24 cellular contexts compared by ENCODE assay signal in genomic region chr22:50595189-50595588, GRCh38. TPM values are rescaled to one million over a fixed set of nuclear protein-coding genes. Genes with fewer than 3 reads are reported as not detected.
DNase-seq lines count a peak whose midpoint lies in the region; ATAC-seq and TF ChIP-seq lines count a peak whose summit lies in the region.
"Had no signal": no experiment of that assay in that cellular context is flagged by ENCODE, and none has a peak within 500 bp of the region (broad histone marks: within the 10 kb centered on the region; RNA-seq: fewer than 3 reads in every experiment).

No MANE protein-coding gene starts in this region.

- H3K9me3 Mint-ChIP-seq in stimulated activated effector memory CD8-positive, alpha-beta T cell treated with anti-CD3 and anti-CD28 coated beads, Interleukin-12 subunit alpha, Interleukin-12 subunit beta, amount 100 ng/mL, for 72 hours = no peaks in the 10 kb centered on the region

- ATAC-seq in GM18498 (IDR thresholded peaks at IDR 0.05; ENCODE audit: unreplicated experiment) = no peak
- ATAC-seq in SK-N-SH treated with all-trans-retinoic acid at 6 μM for 48 hours = no peak
- ATAC-seq in stimulated activated effector memory CD8-positive, alpha-beta T cell treated with anti-CD3 and anti-CD28 coated beads, Interleukin-12 subunit alpha, Interleukin-12 subunit beta, amount 100 ng/mL, for 72 hours = no peak
- ATAC-seq: PC-3 had no signal

- no peaks in the 10 kb centered on the region for H3K9me3 ChIP-seq in left ventricle myocardium inferior (replicated peaks)
- H3K9me3 ChIP-seq: BLaER1 had no signal

- no peaks in the 10 kb centered on the region for H3K36me3 Mint-ChIP-seq in stimulated activated effector memory CD8-positive, alpha-beta T cell treated with anti-CD3 and anti-CD28 coated beads, Interleukin-12 subunit alpha, Interleukin-12 subunit beta, amount 100 ng/mL, for 72 hours

- no peaks in the 10 kb centered on the region for H3K4me1 Mint-ChIP-seq in stimulated activated effector memory CD8-positive, alpha-beta T cell treated with anti-CD3 and anti-CD28 coated beads, Interleukin-12 subunit alpha, Interleukin-12 subunit beta, amount 100 ng/mL, for 72 hours

- H3K36me3 ChIP-seq in left ventricle myocardium inferior = no peaks in the 10 kb centered on the region
- H3K36me3 ChIP-seq: BLaER1 had no signal

- DNase-seq in cardiac septum (ENCODE audit: low spot score) (peak; percentile 24), left ventricle myocardium inferior (no peak), RPMI7951 (ENCODE audit: low read depth) (peak; percentile 41), kidney tubule cell (ENCODE audit: low spot score) (peak; percentile 44)
- DNase-seq in stimulated activated effector memory CD8-positive, alpha-beta T cell treated with anti-CD3 and anti-CD28 coated beads, Interleukin-12 subunit alpha, Interleukin-12 subunit beta, amount 100 ng/mL, for 72 hours (ENCODE audit: low spot score in 2 of 2) = no peak
- DNase-seq: CD4-positive, CD25-positive, alpha-beta regulatory T cell; GM23248; H7; KBM-7; NCI-H1105 treated with DMSO at 0.1 percent for 48 hours; NCI-H146; NCI-H1930; NCI-H2107; NCI-H524; NCI-H774; PC-3; SHP77 had no signal

- no peak overlapping the region for H3K4me3 Mint-ChIP-seq in stimulated activated effector memory CD8-positive, alpha-beta T cell treated with anti-CD3 and anti-CD28 coated beads, Interleukin-12 subunit alpha, Interleukin-12 subunit beta, amount 100 ng/mL, for 72 hours
- H3K4me3 Mint-ChIP-seq: CD4-positive, CD25-positive, alpha-beta regulatory T cell had no signal

- H3K27ac Mint-ChIP-seq in stimulated activated effector memory CD8-positive, alpha-beta T cell treated with anti-CD3 and anti-CD28 coated beads, Interleukin-12 subunit alpha, Interleukin-12 subunit beta, amount 100 ng/mL, for 72 hours = no peak overlapping the region
- H3K27ac Mint-ChIP-seq: CD4-positive, CD25-positive, alpha-beta regulatory T cell had no signal

- no peak overlapping the region for H3K27ac ChIP-seq in left ventricle myocardium inferior (replicated peaks)
- H3K27ac ChIP-seq: BLaER1, GM23248, RWPE1 had no signal

- intact Hi-C loops in cardiac septum (cut with DNase I) = no loop called here
- intact Hi-C loops in left ventricle myocardium inferior (cut with micrococcal nuclease) = no loop called here

- peaks cover 20% of the 10 kb centered on the region for H3K27me3 ChIP-seq in left ventricle myocardium inferior (ENCODE audit: low read depth)

- no peak overlapping the region for H3K4me3 ChIP-seq in left ventricle myocardium inferior
- H3K4me3 ChIP-seq: BLaER1, GM23248 had no signal

- H3K4me1 ChIP-seq in left ventricle myocardium inferior = peaks cover 3% of the 10 kb centered on the region
- H3K4me1 ChIP-seq: BLaER1 had no signal

- no peak for TF ChIP-seq CTCF in left ventricle myocardium inferior (IDR thresholded peaks at IDR 0.05; ENCODE audit: borderline replicate concordance)

TF ChIP-seq in SK-N-SH treated with all-trans-retinoic acid at 6 μM for 48 hours, 23 proteins besides CTCF, POLR2A, EP300 and RAD21 (continues in another document):
- TF ChIP-seq ZNF70 (CRISPR knock-in tag; IDR thresholded peaks at IDR 0.05) (no peak), OSR1 (CRISPR knock-in tag; IDR thresholded peaks at IDR 0.05) (no peak), ZC3H10 (CRISPR knock-in tag; IDR thresholded peaks at IDR 0.05) (no peak), ARNTL (CRISPR knock-in tag; IDR thresholded peaks at IDR 0.05; ENCODE audit: borderline replicate concordance, low read depth) (no peak), CREB5 (CRISPR knock-in tag; IDR thresholded peaks at IDR 0.05; ENCODE audit: low read depth) (no peak), RARB (CRISPR knock-in tag; IDR thresholded peaks at IDR 0.05) (no peak), ISL1 (CRISPR knock-in tag; IDR thresholded peaks at IDR 0.05) (no peak), TOX (CRISPR knock-in tag; IDR thresholded peaks at IDR 0.05; ENCODE audit: borderline replicate concordance) (no peak), ZFP30 (CRISPR knock-in tag; IDR thresholded peaks at IDR 0.05) (no peak), ESRRG (CRISPR knock-in tag; IDR thresholded peaks at IDR 0.05) (no peak), SNAI2 (CRISPR knock-in tag; IDR thresholded peaks at IDR 0.05) (no peak), ZFP3 (CRISPR knock-in tag; IDR thresholded peaks at IDR 0.05) (no peak), GLIS3 (CRISPR knock-in tag; IDR thresholded peaks at IDR 0.05) (no peak), TCF4 (CRISPR knock-in tag; IDR thresholded peaks at IDR 0.05; ENCODE audit: borderline replicate concordance) (no peak)
- TF ChIP-seq, protein P1, sequence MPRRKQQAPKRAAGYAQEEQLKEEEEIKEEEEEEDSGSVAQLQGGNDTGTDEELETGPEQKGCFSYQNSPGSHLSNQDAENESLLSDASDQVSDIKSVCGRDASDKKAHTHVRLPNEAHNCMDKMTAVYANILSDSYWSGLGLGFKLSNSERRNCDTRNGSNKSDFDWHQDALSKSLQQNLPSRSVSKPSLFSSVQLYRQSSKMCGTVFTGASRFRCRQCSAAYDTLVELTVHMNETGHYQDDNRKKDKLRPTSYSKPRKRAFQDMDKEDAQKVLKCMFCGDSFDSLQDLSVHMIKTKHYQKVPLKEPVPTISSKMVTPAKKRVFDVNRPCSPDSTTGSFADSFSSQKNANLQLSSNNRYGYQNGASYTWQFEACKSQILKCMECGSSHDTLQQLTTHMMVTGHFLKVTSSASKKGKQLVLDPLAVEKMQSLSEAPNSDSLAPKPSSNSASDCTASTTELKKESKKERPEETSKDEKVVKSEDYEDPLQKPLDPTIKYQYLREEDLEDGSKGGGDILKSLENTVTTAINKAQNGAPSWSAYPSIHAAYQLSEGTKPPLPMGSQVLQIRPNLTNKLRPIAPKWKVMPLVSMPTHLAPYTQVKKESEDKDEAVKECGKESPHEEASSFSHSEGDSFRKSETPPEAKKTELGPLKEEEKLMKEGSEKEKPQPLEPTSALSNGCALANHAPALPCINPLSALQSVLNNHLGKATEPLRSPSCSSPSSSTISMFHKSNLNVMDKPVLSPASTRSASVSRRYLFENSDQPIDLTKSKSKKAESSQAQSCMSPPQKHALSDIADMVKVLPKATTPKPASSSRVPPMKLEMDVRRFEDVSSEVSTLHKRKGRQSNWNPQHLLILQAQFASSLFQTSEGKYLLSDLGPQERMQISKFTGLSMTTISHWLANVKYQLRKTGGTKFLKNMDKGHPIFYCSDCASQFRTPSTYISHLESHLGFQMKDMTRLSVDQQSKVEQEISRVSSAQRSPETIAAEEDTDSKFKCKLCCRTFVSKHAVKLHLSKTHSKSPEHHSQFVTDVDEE (CRISPR knock-in tag; IDR thresholded peaks at IDR 0.05) = no peak
- TF ChIP-seq, protein P2, sequence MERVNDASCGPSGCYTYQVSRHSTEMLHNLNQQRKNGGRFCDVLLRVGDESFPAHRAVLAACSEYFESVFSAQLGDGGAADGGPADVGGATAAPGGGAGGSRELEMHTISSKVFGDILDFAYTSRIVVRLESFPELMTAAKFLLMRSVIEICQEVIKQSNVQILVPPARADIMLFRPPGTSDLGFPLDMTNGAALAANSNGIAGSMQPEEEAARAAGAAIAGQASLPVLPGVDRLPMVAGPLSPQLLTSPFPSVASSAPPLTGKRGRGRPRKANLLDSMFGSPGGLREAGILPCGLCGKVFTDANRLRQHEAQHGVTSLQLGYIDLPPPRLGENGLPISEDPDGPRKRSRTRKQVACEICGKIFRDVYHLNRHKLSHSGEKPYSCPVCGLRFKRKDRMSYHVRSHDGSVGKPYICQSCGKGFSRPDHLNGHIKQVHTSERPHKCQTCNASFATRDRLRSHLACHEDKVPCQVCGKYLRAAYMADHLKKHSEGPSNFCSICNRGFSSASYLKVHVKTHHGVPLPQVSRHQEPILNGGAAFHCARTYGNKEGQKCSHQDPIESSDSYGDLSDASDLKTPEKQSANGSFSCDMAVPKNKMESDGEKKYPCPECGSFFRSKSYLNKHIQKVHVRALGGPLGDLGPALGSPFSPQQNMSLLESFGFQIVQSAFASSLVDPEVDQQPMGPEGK (CRISPR knock-in tag; IDR thresholded peaks at IDR 0.05; ENCODE audit: borderline replicate concordance) = no peak
- TF ChIP-seq, protein P3, sequence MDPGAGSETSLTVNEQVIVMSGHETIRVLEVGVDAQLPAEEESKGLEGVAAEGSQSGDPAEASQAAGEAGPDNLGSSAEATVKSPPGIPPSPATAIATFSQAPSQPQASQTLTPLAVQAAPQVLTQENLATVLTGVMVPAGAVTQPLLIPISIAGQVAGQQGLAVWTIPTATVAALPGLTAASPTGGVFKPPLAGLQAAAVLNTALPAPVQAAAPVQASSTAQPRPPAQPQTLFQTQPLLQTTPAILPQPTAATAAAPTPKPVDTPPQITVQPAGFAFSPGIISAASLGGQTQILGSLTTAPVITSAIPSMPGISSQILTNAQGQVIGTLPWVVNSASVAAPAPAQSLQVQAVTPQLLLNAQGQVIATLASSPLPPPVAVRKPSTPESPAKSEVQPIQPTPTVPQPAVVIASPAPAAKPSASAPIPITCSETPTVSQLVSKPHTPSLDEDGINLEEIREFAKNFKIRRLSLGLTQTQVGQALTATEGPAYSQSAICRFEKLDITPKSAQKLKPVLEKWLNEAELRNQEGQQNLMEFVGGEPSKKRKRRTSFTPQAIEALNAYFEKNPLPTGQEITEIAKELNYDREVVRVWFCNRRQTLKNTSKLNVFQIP (CRISPR knock-in tag; IDR thresholded peaks at IDR 0.05; ENCODE audit: borderline replicate concordance, low read depth) = no peak

RNA-seq across cellular contexts. Expression of gene MAPK8IP2, which starts 5.4 kb away (rescaled TPM):
- 0.48 TPM for total RNA-seq in cardiac septum
- total RNA-seq in left ventricle myocardium inferior = 0.33 TPM
- under 0.01 and 0.39 TPM in 2 replicates for total RNA-seq in RPMI7951 (2014; rRNA removed; shearing (Covaris generic))
- total RNA-seq: GM23248 had no signal

RNA-seq across cellular contexts. Expression of gene CHKB, which starts 12.5 kb away (rescaled TPM):
- total RNA-seq in cardiac septum (49.4 TPM), left ventricle myocardium inferior (36.0 TPM)
- 24.2 and 26.1 TPM in 2 replicates for total RNA-seq in RPMI7951 (2014; rRNA removed; shearing (Covaris generic))

RNA-seq across cellular contexts. Expression of gene CPT1B, which starts 17.0 kb away (rescaled TPM):
- 253 TPM for total RNA-seq in cardiac septum
- total RNA-seq in left ventricle myocardium inferior = 394 TPM
- total RNA-seq in RPMI7951 (2014; rRNA removed; shearing (Covaris generic)) = 4.8 and 5.0 TPM in 2 replicates

RNA-seq across cellular contexts. Expression of gene SYCE3, which starts 32.5 kb away (rescaled TPM):
- total RNA-seq in cardiac septum = not detected
- total RNA-seq in left ventricle myocardium inferior = not detected
- total RNA-seq in RPMI7951 (2014; rRNA removed; shearing (Covaris generic)) = not detected in 2 replicates
- total RNA-seq: CD4-positive, CD25-positive, alpha-beta regulatory T cell; GM23248; H7; HT1080; LHCN-M2; SK-MEL-5 had no signal

RNA-seq across cellular contexts. Expression of gene ARSA, which starts 32.8 kb away (rescaled TPM):
- 33.7 TPM for total RNA-seq in cardiac septum
- 23.5 TPM for total RNA-seq in left ventricle myocardium inferior
- 8.1 and 14.5 TPM in 2 replicates for total RNA-seq in RPMI7951 (2014; rRNA removed; shearing (Covaris generic))

Comparison
In these comparisons a context has a peak if more than half of its experiments do, and no peak if none do; other contexts are left out.
1. DNase-seq: peak in cardiac septum (single experiment), RPMI7951 (single experiment) and kidney tubule cell (single experiment); none in left ventricle myocardium inferior (single experiment) and stimulated activated effector memory CD8-positive, alpha-beta T cell treated with anti-CD3 and anti-CD28 coated beads, Interleukin-12 subunit alpha, Interleukin-12 subunit beta, amount 100 ng/mL, for 72 hours (0 of 2).
2. RNA of gene CPT1B, which starts 17.0 kb away (total RNA-seq): 394 TPM in left ventricle myocardium inferior (single experiment) and 253 TPM in cardiac septum (single experiment); 4.8 to 5.0 TPM in RPMI7951; every median in the first group is over 10 times any median in the second.